In the genomic region with DNA sequence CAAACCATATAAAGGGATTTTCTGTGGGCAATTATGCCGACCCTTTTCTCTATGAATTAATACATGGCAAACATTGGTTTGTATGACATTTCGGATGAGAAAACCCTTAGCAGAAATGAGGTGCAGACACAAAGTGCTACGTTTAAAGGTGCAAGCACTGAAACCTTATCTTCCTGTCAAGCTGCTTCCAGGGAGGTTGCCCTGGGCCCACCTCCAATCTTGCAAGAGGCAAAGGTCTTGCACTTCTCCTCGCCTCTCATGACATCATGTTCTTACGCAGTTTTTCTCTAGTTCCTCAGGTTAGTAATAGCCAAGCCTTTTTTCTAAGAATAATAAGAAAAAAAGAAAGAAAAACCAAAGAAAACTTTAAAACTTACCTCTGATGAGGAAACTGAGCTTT, we compare ENCODE assay signal across 23 cellular contexts.
"Had no signal": no experiment of that assay in that cellular context is flagged by ENCODE, and none has a peak within 500 bp of the region (broad histone marks: within the 10 kb centered on the region; RNA-seq: fewer than 3 reads in every experiment).

No MANE protein-coding gene starts in this region.

- H3K36me3 ChIP-seq: stomach, suprapubic skin, thoracic aorta, thyroid gland, tibial artery, tibial nerve, transverse colon, upper lobe of left lung, upper lobe of right lung, uterus, vagina had no signal

- H3K27ac ChIP-seq: stomach, suprapubic skin, thoracic aorta, thyroid gland, tibial artery, tibial nerve, transverse colon, upper lobe of left lung, upper lobe of right lung, uterus, vagina had no signal

- H3K4me3 ChIP-seq: stomach, suprapubic skin, thoracic aorta, thyroid gland, tibial artery, tibial nerve, transverse colon, upper lobe of left lung, upper lobe of right lung, uterus, vagina had no signal

- H3K9me3 ChIP-seq: stomach, suprapubic skin, thoracic aorta, thyroid gland, tibial artery, tibial nerve, transverse colon, upper lobe of left lung, upper lobe of right lung, uterus, vagina had no signal

- DNase-seq: stimulated activated CD4-positive, alpha-beta T cell treated with anti-CD3 and anti-CD28 coated beads, Interleukin-2, amount 100 ng/mL, for 48 hours; stimulated activated CD4-positive, alpha-beta T cell treated with anti-CD3 and anti-CD28 coated beads, Interleukin-4, amount 100 ng/mL, for 1 hour; stimulated activated CD4-positive, alpha-beta T cell treated with anti-CD3 and anti-CD28 coated beads, Interleukin-4, amount 100 ng/mL, for 24 hours; stimulated activated CD4-positive, alpha-beta T cell treated with anti-CD3 and anti-CD28 coated beads, Interleukin-4, amount 100 ng/mL, for 4 hours; stimulated activated CD8-positive, alpha-beta memory T cell treated with anti-CD3 and anti-CD28 coated beads, Interleukin-4, amount 100 ng/mL, for 48 hours; stimulated activated naive B cell treated with anti-CD40 and anti-IgM and Interleukin-4, amounts not matched to agents 10 μg/mL and 1 μg/mL and 100 μg/mL, for 72 hours; stimulated activated naive CD4-positive, alpha-beta T cell; stimulated activated naive CD4-positive, alpha-beta T cell treated with Interleukin-2 at 50 U/mL for 16 hours; stimulated activated naive CD8-positive, alpha-beta T cell treated with anti-CD3 and anti-CD28 coated beads, Interleukin-15, amount 100 ng/mL, for 72 hours; stimulated activated naive CD8-positive, alpha-beta T cell treated with anti-CD3 and anti-CD28 coated beads, Interleukin-15, Interleukin-2, amounts not matched to agents 100 U/mL and 50 U/mL, for 24 hours; stomach; substantia nigra; thyroid gland; tibial artery; transverse colon; trophoblast cell; upper lobe of left lung; upper lobe of right lung; uterus had no signal

- H3K27me3 ChIP-seq: stomach, suprapubic skin, thyroid gland, tibial artery, tibial nerve, transverse colon, upper lobe of left lung, upper lobe of right lung, uterus, vagina had no signal

- H3K4me1 ChIP-seq: suprapubic skin, thyroid gland, tibial artery, tibial nerve, transverse colon, upper lobe of left lung, upper lobe of right lung, uterus, vagina had no signal
